ENCODE assay signal across 28 cellular contexts in genomic region chr4:181078236-181078635, GRCh38.
DNase-seq lines count a peak whose midpoint lies in the region; ATAC-seq, FAIRE-seq and TF ChIP-seq lines count a peak whose summit lies in the region.
"Had no signal": no experiment of that assay in that cellular context is flagged by ENCODE, and none has a peak within 500 bp of the region (broad histone marks: within the 10 kb centered on the region; RNA-seq: fewer than 3 reads in every experiment).

No MANE protein-coding gene starts in this region.

- no CpG with 5 or more reads among the region's 2 CpGs for WGBS in trophoblast cell (ENCODE audit: extremely low coverage, insufficient coverage, insufficient read length)

- ATAC-seq in HG03280 (IDR thresholded peaks at IDR 0.05; ENCODE audit: unreplicated experiment) (no peak), GM19463 (IDR thresholded peaks at IDR 0.05; ENCODE audit: unreplicated experiment) (no peak)
- ATAC-seq: gastroesophageal sphincter, lower lobe of right lung, mucosa of descending colon had no signal

- H3K18ac ChIP-seq in trophoblast cell (ENCODE audit: low read length), result no peak overlapping the region

- H3K36me3 ChIP-seq in trophoblast cell (ENCODE audit: control insufficient read depth in 1 of 2, insufficient read depth in 2 of 2, low read length in 2 of 2) (no peaks in the 10 kb centered on the region), osteoblast (ENCODE audit: insufficient read depth, low read length) (no peaks in the 10 kb centered on the region)
- H3K36me3 ChIP-seq: colonic mucosa, gastroesophageal sphincter, lower lobe of right lung, ovary, upper lobe of left lung had no signal

- no peaks in the 10 kb centered on the region for H3K79me1 ChIP-seq in trophoblast cell (ENCODE audit: low read length)

- H3K4me3 ChIP-seq in fibroblast of mammary gland (ENCODE audit: control insufficient read depth, low read depth, low read length), result no peak overlapping the region
- H3K4me3 ChIP-seq in trophoblast cell (ENCODE audit: low read depth, low read length), result no peak overlapping the region
- no peak overlapping the region for H3K4me3 ChIP-seq in osteoblast (ENCODE audit: insufficient read depth, low read length)
- H3K4me3 ChIP-seq: colonic mucosa, gastroesophageal sphincter, lower lobe of right lung, mucosa of descending colon, ovary, upper lobe of left lung had no signal

- no peak overlapping the region for H3K4me2 ChIP-seq in trophoblast cell (ENCODE audit: low read length)
- no peak overlapping the region for H3K4me2 ChIP-seq in osteoblast (ENCODE audit: insufficient read depth, low read length)

- H4K91ac ChIP-seq in trophoblast cell (ENCODE audit: low read depth, low read length), result no peak overlapping the region

- DNase-seq in AG20443 (ENCODE audit: low spot score) (peak; percentile 40), RCC 7860 (ENCODE audit: low spot score) (no peak), fibroblast of mammary gland (ENCODE audit: low read depth) (peak; percentile 87), non-pigmented ciliary epithelial cell (ENCODE audit: low read depth) (peak; percentile 9), trophoblast cell (no peak), osteoblast (ENCODE audit: insufficient read length, low spot score, missing footprints) (no peak)
- DNase-seq: activated CD4-positive, CD25-positive, alpha-beta regulatory T cell; activated naive CD4-positive, alpha-beta T cell treated with anti-CD3 and anti-CD28 coated beads, Interleukin-2, amount 10 ng/mL, durations not matched to agents 7 days and 5 days; amygdala; CD4-positive, CD25-positive, alpha-beta regulatory T cell; colonic mucosa; effector CD8-positive, alpha-beta T cell; erythroblast; hypothalamus; immature natural killer cell; lower lobe of right lung; mucosa of descending colon; NCI-H1092; NCI-H1930; NCI-H526 treated with DMSO at 0.1 percent for 48 hours; ovary; T-helper 1 cell; upper lobe of left lung had no signal

- H4K20me1 ChIP-seq in osteoblast (ENCODE audit: insufficient read depth, low read length), result no peaks in the 10 kb centered on the region

- no peak overlapping the region for H3K23ac ChIP-seq in trophoblast cell (ENCODE audit: low read length)

- H2AK5ac ChIP-seq in trophoblast cell (ENCODE audit: low read length), result no peak overlapping the region

- H4K8ac ChIP-seq in trophoblast cell (ENCODE audit: low read depth, low read length), result no peak overlapping the region

- H3K9ac ChIP-seq in trophoblast cell (ENCODE audit: low read length), result no peak overlapping the region

- H4K12ac ChIP-seq in trophoblast cell (ENCODE audit: low read depth, low read length), result no peak overlapping the region

- no peaks in the 10 kb centered on the region for H3K79me2 ChIP-seq in trophoblast cell (ENCODE audit: control insufficient read depth, insufficient read depth, low read length, poor library complexity)
- H3K79me2 ChIP-seq in osteoblast (ENCODE audit: insufficient read depth, low read length), result no peaks in the 10 kb centered on the region

- H2BK5ac ChIP-seq in trophoblast cell (ENCODE audit: low read depth, low read length, poor library complexity), result no peak overlapping the region

- H3K4ac ChIP-seq in trophoblast cell (ENCODE audit: low read depth, low read length), result no peak overlapping the region

- H2AFZ ChIP-seq in trophoblast cell (ENCODE audit: insufficient read depth, low read length, poor library complexity), result no peak overlapping the region
- no peak overlapping the region for H2AFZ ChIP-seq in osteoblast (ENCODE audit: low read length)

- no peak overlapping the region for H2BK12ac ChIP-seq in trophoblast cell (ENCODE audit: low read length)

- no peak overlapping the region for H3K27ac ChIP-seq in trophoblast cell (ENCODE audit: low read depth, low read length)
- no peak overlapping the region for H3K27ac ChIP-seq in osteoblast (ENCODE audit: low read depth, low read length)
- H3K27ac ChIP-seq: colonic mucosa, gastroesophageal sphincter, lower lobe of right lung, ovary, RWPE1, upper lobe of left lung had no signal

- no peak overlapping the region for H3K14ac ChIP-seq in trophoblast cell (ENCODE audit: low read length)

- no peak for TF ChIP-seq CTCF in fibroblast of mammary gland (conservative IDR thresholded peaks at IDR 0.05; ENCODE audit: control insufficient read depth, insufficient read depth, low read depth, low read length)
- TF ChIP-seq CTCF in osteoblast (IDR thresholded peaks at IDR 0.05; ENCODE audit: extremely low read depth, low read depth, low read length), result no peak

- H3K4me1 ChIP-seq in trophoblast cell (ENCODE audit: control insufficient read depth in 1 of 2, insufficient read depth in 2 of 2, low read length in 2 of 2) (peaks cover 0 to 2% of the 10 kb centered on the region in 2 experiments), osteoblast (ENCODE audit: insufficient read depth, low read length) (no peaks in the 10 kb centered on the region)
- H3K4me1 ChIP-seq: colonic mucosa, gastroesophageal sphincter, lower lobe of right lung, upper lobe of left lung had no signal

- FAIRE-seq in RCC 7860 (lab: Jason Lieb, UNC), result peak; percentile 45
- FAIRE-seq: bronchial epithelial cell had no signal

- no peak overlapping the region for H2BK120ac ChIP-seq in trophoblast cell (ENCODE audit: insufficient read depth, low read length, poor library complexity)

- H3K9me3 ChIP-seq in trophoblast cell (ENCODE audit: insufficient read depth, low read depth, low read length), result peaks cover 8% of the 10 kb centered on the region
- H3K9me3 ChIP-seq in osteoblast (ENCODE audit: low read depth, low read length), result no peaks in the 10 kb centered on the region
- H3K9me3 ChIP-seq: colonic mucosa, mucosa of descending colon, ovary, upper lobe of left lung had no signal

- H3K27me3 ChIP-seq in trophoblast cell (ENCODE audit: insufficient read depth, low read length), result no peaks in the 10 kb centered on the region
- H3K27me3 ChIP-seq in osteoblast (ENCODE audit: insufficient read depth, low read length), result no peaks in the 10 kb centered on the region
- H3K27me3 ChIP-seq: colonic mucosa, gastroesophageal sphincter, ovary, upper lobe of left lung had no signal

Comparison
In these comparisons a context has a peak if more than half of its experiments do, and no peak if none do; other contexts are left out.
1. DNase-seq: peak in AG20443 (single experiment), fibroblast of mammary gland (single experiment) and non-pigmented ciliary epithelial cell (single experiment); none in RCC 7860 (single experiment), trophoblast cell (0 of 2) and osteoblast (single experiment).